Comparison of ENCODE assay signal across 9 cellular contexts in the genomic region with DNA sequence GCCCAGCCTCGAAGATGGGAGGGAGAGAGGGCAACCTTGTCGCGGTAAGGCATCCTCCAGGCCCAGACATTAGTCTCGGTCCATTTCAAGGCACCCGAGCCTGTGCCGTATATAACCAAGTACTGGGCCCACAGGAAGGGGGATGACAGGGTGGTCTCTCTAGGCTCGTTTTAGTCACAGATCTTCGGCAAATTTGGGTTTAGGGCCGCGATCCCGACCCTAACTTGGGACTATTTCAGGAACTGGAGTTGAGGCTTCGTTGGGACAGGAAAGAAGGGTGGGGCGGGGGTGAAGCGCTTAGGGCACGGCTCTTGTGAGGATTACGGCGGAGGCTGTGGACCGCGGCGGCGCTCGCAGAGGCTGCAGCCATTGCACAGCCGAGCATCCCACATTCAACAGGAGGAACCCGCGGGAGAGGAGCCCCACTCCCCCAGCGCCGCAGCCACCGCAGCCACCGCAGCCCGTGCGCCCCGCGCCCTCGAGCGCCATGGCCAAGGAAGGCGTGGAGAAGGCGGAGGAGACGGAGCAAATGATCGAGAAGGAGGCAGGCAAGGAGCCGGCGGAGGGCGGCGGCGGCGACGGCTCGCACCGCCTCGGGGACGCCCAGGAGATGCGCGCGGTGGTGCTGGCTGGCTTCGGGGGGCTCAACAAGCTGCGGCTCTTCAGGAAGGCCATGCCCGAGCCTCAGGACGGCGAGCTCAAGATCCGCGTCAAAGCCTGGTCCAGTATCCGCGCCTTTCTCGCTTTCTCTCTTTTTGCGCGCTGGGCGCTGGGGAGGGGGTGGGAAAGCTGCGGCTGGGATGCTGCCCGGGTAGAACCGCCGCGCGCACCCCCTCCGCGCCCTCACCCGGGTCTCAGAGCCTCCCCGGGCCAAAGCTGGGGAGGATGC. TPM values are rescaled to one million over a fixed set of nuclear protein-coding genes. Genes with fewer than 3 reads are reported as not detected.
DNase-seq lines count a peak whose midpoint lies in the region; ATAC-seq and TF ChIP-seq lines count a peak whose summit lies in the region.
"Had no signal": no experiment of that assay in that cellular context is flagged by ENCODE, and none has a peak within 500 bp of the region (broad histone marks: within the 10 kb centered on the region; RNA-seq: fewer than 3 reads in every experiment).

A gene with protein sequence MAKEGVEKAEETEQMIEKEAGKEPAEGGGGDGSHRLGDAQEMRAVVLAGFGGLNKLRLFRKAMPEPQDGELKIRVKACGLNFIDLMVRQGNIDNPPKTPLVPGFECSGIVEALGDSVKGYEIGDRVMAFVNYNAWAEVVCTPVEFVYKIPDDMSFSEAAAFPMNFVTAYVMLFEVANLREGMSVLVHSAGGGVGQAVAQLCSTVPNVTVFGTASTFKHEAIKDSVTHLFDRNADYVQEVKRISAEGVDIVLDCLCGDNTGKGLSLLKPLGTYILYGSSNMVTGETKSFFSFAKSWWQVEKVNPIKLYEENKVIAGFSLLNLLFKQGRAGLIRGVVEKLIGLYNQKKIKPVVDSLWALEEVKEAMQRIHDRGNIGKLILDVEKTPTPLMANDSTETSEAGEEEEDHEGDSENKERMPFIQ (plus strand): TSS at position 369 of the 889 bp plus-strand sequence. CDS start 119 bp downstream, at position 488.

- TF ChIP-seq CTCF in adrenal gland (IDR thresholded peaks at IDR 0.05) (no peak), parathyroid adenoma (IDR thresholded peaks at IDR 0.05) (no peak)

- H3K79me2 ChIP-seq in parathyroid adenoma, result no peaks in the 10 kb centered on the region

- peak within 1 kb of the TSS; percentile 73 for H2AFZ ChIP-seq in parathyroid adenoma

- H3K36me3 ChIP-seq in adrenal gland (replicated peaks in 1 of 2), result no peaks in the 10 kb centered on the region
- no peaks in the 10 kb centered on the region for H3K36me3 ChIP-seq in parathyroid adenoma (ENCODE audit: control insufficient read depth, insufficient read depth, low read length)

- H3K9me3 ChIP-seq in adrenal gland (replicated peaks in 1 of 3) (no peaks in the 10 kb centered on the region), parathyroid adenoma (ENCODE audit: control insufficient read depth, low read length) (no peaks in the 10 kb centered on the region)

- DNase-seq in DMS153 treated with DMSO at 0.1 percent for 48 hours (lab: John Stamatoyannopoulos, UW; ENCODE audit: unreplicated experiment) (peak; percentile 34), DMS153 (lab: John Stamatoyannopoulos, UW) (no peak), HuH-7.5 (ENCODE audit: low spot score) (peak; percentile 43), adrenal gland (peak; percentile 38 to 76 (median 44)), left cardiac atrium (peak; percentile 61)

- H3K4me3 ChIP-seq in adrenal gland (peak within 1 kb of the TSS in 2 of 4 donors; percentile 15 to 71), parathyroid adenoma (ENCODE audit: low read depth, low read length) (peak within 1 kb of the TSS; percentile 32)

- peak within 1 kb of the TSS; percentile 83 for H3K4me2 ChIP-seq in parathyroid adenoma (ENCODE audit: low read length)

- H3K27ac ChIP-seq in adrenal gland (peak within 1 kb of the TSS in 1 of 5 donors; percentile 49), parathyroid adenoma (no peak within 1 kb of the TSS)

- intact Hi-C loops in adrenal gland (cut with DNase I) (loop anchor here in 1 of 2 donors (10.0 kb wide), 1 partner anchor 186 kb away; no protein-coding TSS in a partner anchor), left cardiac atrium (cut with DNase I) (no loop called here)

- H3K27me3 ChIP-seq in adrenal gland (peaks cover 21% of the 10 kb centered on the region), parathyroid adenoma (ENCODE audit: control insufficient read depth, insufficient read depth, low read length) (no peaks in the 10 kb centered on the region)

- no peak within 1 kb of the TSS for H3K9ac ChIP-seq in parathyroid adenoma

- peak; percentile 83 to 94 for ATAC-seq in left cardiac atrium
- ATAC-seq in HG03139 (IDR thresholded peaks at IDR 0.05; ENCODE audit: unreplicated experiment), result no peak
- ATAC-seq in HG03196 (IDR thresholded peaks at IDR 0.05; ENCODE audit: unreplicated experiment), result no peak

- H3K4me1 ChIP-seq in adrenal gland (replicated peaks in 1 of 2) (peaks cover 0 to 6% of the 10 kb centered on the region in 2 donors), parathyroid adenoma (no peaks in the 10 kb centered on the region)

- TF ChIP-seq POLR2A in adrenal gland (IDR thresholded peaks at IDR 0.05), result peak; percentile 20 to 34

- 0 to 1% (median 1%) methylated on average over 15 to 76 of the region's 76 CpGs for WGBS in adrenal gland, 4 donors

RNA-seq across cellular contexts. Expression of the gene that starts here (rescaled TPM):
- total RNA-seq in adrenal gland (100 to 1,000 TPM in 1 of 8 donors, 10 to 100 TPM in 7; 18.1 to 103 (median 43.7) TPM), left cardiac atrium (10 to 100 TPM in 1 of 2 donors, 1 to 10 TPM in 1; 7.7 to 14.3 TPM)
- polyA plus RNA-seq in adrenal gland, result 10 to 100 TPM; 29.8 to 73.9 (median 38.0) TPM
- total RNA-seq: activated CD8-positive, alpha-beta memory T cell treated with anti-CD3 and anti-CD28 coated beads for 36 hours had no signal

Comparison
In these comparisons a context has a peak if more than half of its experiments do, and no peak if none do; other contexts are left out.
1. ATAC-seq: peak in left cardiac atrium (2 of 2); none in HG03139 (single experiment) and HG03196 (single experiment).